34 cellular contexts compared by ENCODE assay signal in the genomic region with DNA sequence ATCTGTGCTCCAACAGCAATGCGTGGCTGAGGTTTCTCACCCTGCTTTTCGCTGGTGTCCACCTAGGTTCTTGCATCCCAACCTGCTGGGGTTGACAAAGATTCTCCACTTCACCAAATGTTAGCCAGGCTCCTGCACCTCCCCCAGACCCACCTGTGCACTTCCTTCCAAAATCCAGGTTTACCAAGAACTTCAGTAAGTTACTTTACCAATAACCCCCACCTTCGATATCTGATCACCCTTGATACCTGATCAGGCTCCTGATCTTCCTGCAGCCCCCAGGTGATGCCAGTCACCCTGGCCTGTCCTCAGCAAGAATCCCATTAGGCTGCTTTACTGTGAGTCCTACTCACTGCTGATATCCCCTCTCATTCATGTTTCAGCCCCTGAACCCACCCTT.
DNase-seq lines count a peak whose midpoint lies in the region; ATAC-seq and TF ChIP-seq lines count a peak whose summit lies in the region.
"Had no signal": no experiment of that assay in that cellular context is flagged by ENCODE, and none has a peak within 500 bp of the region (broad histone marks: within the 10 kb centered on the region; RNA-seq: fewer than 3 reads in every experiment).

No MANE protein-coding gene starts in this region.

- H3K27me3 Mint-ChIP-seq in activated CD4-positive, alpha-beta T cell treated with anti-CD3 and anti-CD28 coated beads, Interleukin-2, amount 10 ng/mL, durations not matched to agents 24 days and 14 days: no peaks in the 10 kb centered on the region
- H3K27me3 Mint-ChIP-seq in osteocyte (ENCODE audit: unreplicated experiment): no peaks in the 10 kb centered on the region
- peaks cover 18 to 25% of the 10 kb centered on the region in 2 donors for H3K27me3 Mint-ChIP-seq in CD8-positive, alpha-beta memory T cell

- ATAC-seq in SK-N-SH treated with all-trans-retinoic acid at 6 μM for 48 hours: no peak
- no peak for ATAC-seq in HG03097 (IDR thresholded peaks at IDR 0.05; ENCODE audit: low FRiP score, unreplicated experiment)
- ATAC-seq: A549; CD8-positive, alpha-beta T cell had no signal

- intact Hi-C loops in activated CD4-positive, alpha-beta T cell treated with anti-CD3 and anti-CD28 coated beads, Interleukin-2, amount 10 ng/mL, durations not matched to agents 24 days and 14 days (cut with micrococcal nuclease): no loop called here
- intact Hi-C loops in esophagus muscularis mucosa (cut with DNase I): no loop called here

- TF ChIP-seq CTCF in esophagus muscularis mucosa (IDR thresholded peaks at IDR 0.05) (no peak), osteocyte (IDR thresholded peaks at IDR 0.05) (no peak)

- H3K18ac ChIP-seq in neuronal stem cell (ENCODE audit: low read length): no peak overlapping the region

- H2BK15ac ChIP-seq in neuronal stem cell (ENCODE audit: low read length): no peak overlapping the region

- H3K4me3 ChIP-seq in esophagus muscularis mucosa (no peak overlapping the region), neuronal stem cell (ENCODE audit: low read length in 2 of 2) (no peak overlapping the region)
- H3K4me3 ChIP-seq in CD8-positive, alpha-beta memory T cell (ENCODE audit: low read length): no peak overlapping the region
- H3K4me3 ChIP-seq: A549; BLaER1; BLaER1 treated with 17β-estradiol and CSF1 and Interleukin-3, amounts not matched to agents 10 nM and 100 nM had no signal

- no peak overlapping the region for H3K27ac ChIP-seq in esophagus muscularis mucosa (replicated peaks in 1 of 4)
- no peak overlapping the region for H3K27ac ChIP-seq in neuronal stem cell (replicated peaks; ENCODE audit: low read length)
- no peak overlapping the region for H3K27ac ChIP-seq in CD8-positive, alpha-beta memory T cell (ENCODE audit: low read depth, low read length)
- H3K27ac ChIP-seq: 22Rv1; A549; BLaER1; BLaER1 treated with 17β-estradiol and CSF1 and Interleukin-3, amounts not matched to agents 10 nM and 100 nM; C4-2B had no signal

- H3K14ac ChIP-seq in neuronal stem cell (ENCODE audit: low read length): no peak overlapping the region

- H3K27me3 ChIP-seq in esophagus muscularis mucosa (peaks cover 0 to 23% (median 0%) of the 10 kb centered on the region in 4 donors), neuronal stem cell (ENCODE audit: control insufficient read depth in 3 of 3, insufficient read depth in 3 of 3, low read depth in 1 of 3, low read length in 3 of 3) (no peaks in the 10 kb centered on the region)
- H3K27me3 ChIP-seq in CD8-positive, alpha-beta memory T cell (ENCODE audit: insufficient read depth, low read length, poor library complexity, severe bottlenecking): no peaks in the 10 kb centered on the region
- H3K27me3 ChIP-seq: BE2C; BLaER1; BLaER1 treated with 17β-estradiol and CSF1 and Interleukin-3, amounts not matched to agents 10 nM and 100 nM had no signal

- H3K36me3 ChIP-seq in esophagus muscularis mucosa (no peaks in the 10 kb centered on the region), neuronal stem cell (replicated peaks in 1 of 2; ENCODE audit: control insufficient read depth in 2 of 2, insufficient read depth in 2 of 2, low read length in 2 of 2) (no peaks in the 10 kb centered on the region)
- H3K36me3 ChIP-seq in CD8-positive, alpha-beta memory T cell (ENCODE audit: insufficient read depth, low read length): no peaks in the 10 kb centered on the region
- H3K36me3 ChIP-seq: BE2C; BLaER1; BLaER1 treated with 17β-estradiol and CSF1 and Interleukin-3, amounts not matched to agents 10 nM and 100 nM had no signal

- no peak for TF ChIP-seq POLR2A in esophagus muscularis mucosa (IDR thresholded peaks at IDR 0.05; ENCODE audit: low read depth)

- H3K79me1 ChIP-seq in neuronal stem cell (ENCODE audit: low read depth, low read length): no peaks in the 10 kb centered on the region

- H2BK120ac ChIP-seq in neuronal stem cell (ENCODE audit: low read depth, low read length): no peak overlapping the region

- no peaks in the 10 kb centered on the region for H3K9me3 Mint-ChIP-seq in activated CD4-positive, alpha-beta T cell treated with anti-CD3 and anti-CD28 coated beads, Interleukin-2, amount 10 ng/mL, durations not matched to agents 24 days and 14 days
- peaks cover 13% of the 10 kb centered on the region for H3K9me3 Mint-ChIP-seq in osteocyte (ENCODE audit: unreplicated experiment)
- peaks cover 0 to 2% (median 0%) of the 10 kb centered on the region in 5 donors for H3K9me3 Mint-ChIP-seq in CD8-positive, alpha-beta memory T cell
- H3K9me3 Mint-ChIP-seq: CD4-positive, alpha-beta T cell; CD8-positive, alpha-beta T cell had no signal

- no peak overlapping the region for H3K4me2 ChIP-seq in neuronal stem cell (ENCODE audit: insufficient read depth, low read length, poor library complexity, severe bottlenecking)
- H3K4me2 ChIP-seq: A549; BLaER1; BLaER1 treated with 17β-estradiol and CSF1 and Interleukin-3, amounts not matched to agents 10 nM and 100 nM had no signal

- no peak overlapping the region for H2BK12ac ChIP-seq in neuronal stem cell (ENCODE audit: low read length)

- no peak overlapping the region for H3K4me3 Mint-ChIP-seq in activated CD4-positive, alpha-beta T cell treated with anti-CD3 and anti-CD28 coated beads, Interleukin-2, amount 10 ng/mL, durations not matched to agents 24 days and 14 days
- no peak overlapping the region for H3K4me3 Mint-ChIP-seq in osteocyte (ENCODE audit: unreplicated experiment)
- no peak overlapping the region for H3K4me3 Mint-ChIP-seq in CD8-positive, alpha-beta memory T cell
- H3K4me3 Mint-ChIP-seq: B cell; CD14-positive monocyte; CD4-positive, alpha-beta memory T cell; CD4-positive, alpha-beta T cell; CD4-positive, CD25-positive, alpha-beta regulatory T cell; CD8-positive, alpha-beta T cell had no signal

- no peak overlapping the region for H3K4ac ChIP-seq in neuronal stem cell (ENCODE audit: low read length)

- POLR2A ChIA-PET in CD8-positive, alpha-beta memory T cell (lab: Charles Lee): no interaction called here

- H2AK5ac ChIP-seq in neuronal stem cell (ENCODE audit: low read depth, low read length): peak overlapping the region; percentile 13

- no peak overlapping the region for H2BK5ac ChIP-seq in neuronal stem cell (ENCODE audit: low read length)

- H3K23ac ChIP-seq in neuronal stem cell (ENCODE audit: low read depth, low read length, poor library complexity): no peak overlapping the region

- H4K91ac ChIP-seq in neuronal stem cell (ENCODE audit: low read depth, low read length, poor library complexity): no peak overlapping the region

- CTCF ChIA-PET in CD8-positive, alpha-beta memory T cell (lab: Charles Lee): no interaction called here

- 97% methylated on average over 3 of the region's 3 CpGs for WGBS in esophagus muscularis mucosa
- no CpG with 5 or more reads among the region's 3 CpGs for WGBS in neuronal stem cell (ENCODE audit: extremely low coverage in 2 of 2, insufficient read length in 2 of 2, insufficient replicate concordance in 1 of 2), 2 donors

- no peaks in the 10 kb centered on the region for H3K4me1 Mint-ChIP-seq in activated CD4-positive, alpha-beta T cell treated with anti-CD3 and anti-CD28 coated beads, Interleukin-2, amount 10 ng/mL, durations not matched to agents 24 days and 14 days
- H3K4me1 Mint-ChIP-seq in osteocyte (ENCODE audit: unreplicated experiment): no peaks in the 10 kb centered on the region
- no peaks in the 10 kb centered on the region for H3K4me1 Mint-ChIP-seq in CD8-positive, alpha-beta memory T cell
- H3K4me1 Mint-ChIP-seq: B cell; CD14-positive monocyte; CD4-positive, alpha-beta memory T cell; CD4-positive, CD25-positive, alpha-beta regulatory T cell had no signal

- no peak overlapping the region for H2AFZ ChIP-seq in neuronal stem cell (ENCODE audit: low read length)

- H3K4me1 ChIP-seq in esophagus muscularis mucosa: no peaks in the 10 kb centered on the region
- H3K4me1 ChIP-seq in neuronal stem cell (ENCODE audit: control insufficient read depth in 2 of 2, insufficient read depth in 1 of 2, low read depth in 1 of 2, low read length in 2 of 2): peaks cover 0 to 2% of the 10 kb centered on the region in 2 donors
- no peaks in the 10 kb centered on the region for H3K4me1 ChIP-seq in CD8-positive, alpha-beta memory T cell (ENCODE audit: insufficient read depth, low read length)
- H3K4me1 ChIP-seq: A549; BE2C; BLaER1; BLaER1 treated with 17β-estradiol and CSF1 and Interleukin-3, amounts not matched to agents 10 nM and 100 nM; Caco-2 had no signal

- H3K9me3 ChIP-seq in esophagus muscularis mucosa (no peaks in the 10 kb centered on the region), neuronal stem cell (replicated peaks in 1 of 2; ENCODE audit: control insufficient read depth in 2 of 2, insufficient read depth in 1 of 2, low read depth in 1 of 2, low read length in 2 of 2) (peaks cover 0 to under 1% of the 10 kb centered on the region in 2 donors)
- H3K9me3 ChIP-seq in CD8-positive, alpha-beta memory T cell (ENCODE audit: low read length): no peaks in the 10 kb centered on the region
- H3K9me3 ChIP-seq: A549; BE2C; BLaER1; BLaER1 treated with 17β-estradiol and CSF1 and Interleukin-3, amounts not matched to agents 10 nM and 100 nM; Caco-2 had no signal

- no peaks in the 10 kb centered on the region for H3K36me3 Mint-ChIP-seq in activated CD4-positive, alpha-beta T cell treated with anti-CD3 and anti-CD28 coated beads, Interleukin-2, amount 10 ng/mL, durations not matched to agents 24 days and 14 days (ENCODE audit: low read depth)
- H3K36me3 Mint-ChIP-seq in osteocyte (ENCODE audit: unreplicated experiment): no peaks in the 10 kb centered on the region
- no peaks in the 10 kb centered on the region for H3K36me3 Mint-ChIP-seq in CD8-positive, alpha-beta memory T cell
- H3K36me3 Mint-ChIP-seq: CD14-positive monocyte; CD4-positive, alpha-beta memory T cell; CD4-positive, CD25-positive, alpha-beta regulatory T cell; CD8-positive, alpha-beta T cell had no signal

- TF ChIP-seq EP300 in esophagus muscularis mucosa (IDR thresholded peaks at IDR 0.05): no peak

- no peak overlapping the region for H4K8ac ChIP-seq in neuronal stem cell (ENCODE audit: low read depth, low read length)

- DNase-seq in activated CD4-positive, alpha-beta T cell treated with anti-CD3 and anti-CD28 coated beads, Interleukin-2, amount 10 ng/mL, durations not matched to agents 24 days and 14 days: peak; percentile 3
- DNase-seq in activated CD4-positive, alpha-beta T cell treated with anti-CD3 and anti-CD28 coated beads for 48 hours: no peak
- peak; percentile 66 for DNase-seq in esophagus muscularis mucosa (ENCODE audit: extremely low spot score)
- no peak for DNase-seq in neuronal stem cell (ENCODE audit: low spot score)
- peak; percentile 53 for DNase-seq in osteocyte (ENCODE audit: extremely low spot score, unreplicated experiment)
- DNase-seq in CD8-positive, alpha-beta memory T cell: no peak
- DNase-seq: 8988T; ACHN; AML-193; BE2C; C1 segment of cervical spinal cord; Caco-2; Calu3; CD4-positive, alpha-beta memory T cell; CD4-positive, alpha-beta T cell; CD4-positive, CD25-positive, alpha-beta regulatory T cell; CD8-positive, alpha-beta T cell; COR-L47; DMS 273 treated with DMSO at 0.1 percent for 48 hours; DMS153; DMS53; DMS79; DMS79 treated with DMSO at 0.1 percent for 48 hours; DND-41; EL had no signal

- no peak overlapping the region for H3K27ac Mint-ChIP-seq in activated CD4-positive, alpha-beta T cell treated with anti-CD3 and anti-CD28 coated beads, Interleukin-2, amount 10 ng/mL, durations not matched to agents 24 days and 14 days
- no peak overlapping the region for H3K27ac Mint-ChIP-seq in osteocyte (ENCODE audit: unreplicated experiment)
- no peak overlapping the region for H3K27ac Mint-ChIP-seq in CD8-positive, alpha-beta memory T cell
- H3K27ac Mint-ChIP-seq: B cell; CD4-positive, alpha-beta memory T cell; CD4-positive, alpha-beta T cell; CD4-positive, CD25-positive, alpha-beta regulatory T cell; CD8-positive, alpha-beta T cell had no signal

- H3K9ac ChIP-seq in neuronal stem cell (ENCODE audit: low read depth, low read length, poor library complexity): no peak overlapping the region
- H3K9ac ChIP-seq: BLaER1; BLaER1 treated with 17β-estradiol and CSF1 and Interleukin-3, amounts not matched to agents 10 nM and 100 nM had no signal

Comparison
In these comparisons a context has a peak if more than half of its experiments do, and no peak if none do; other contexts are left out.
1. DNase-seq: peak in activated CD4-positive, alpha-beta T cell treated with anti-CD3 and anti-CD28 coated beads, Interleukin-2, amount 10 ng/mL, durations not matched to agents 24 days and 14 days (single experiment), esophagus muscularis mucosa (single experiment) and osteocyte (single experiment); none in activated CD4-positive, alpha-beta T cell treated with anti-CD3 and anti-CD28 coated beads for 48 hours (single experiment), neuronal stem cell (single experiment) and CD8-positive, alpha-beta memory T cell (0 of 5).